ENCODE assay signal across 17 cellular contexts in genomic region chr18:47721876-47722275, GRCh38.
A peak's percentile ranks its signal among the peaks of the same experiment; 100 is the strongest.
DNase-seq lines count a peak whose midpoint lies in the region; ATAC-seq and TF ChIP-seq lines count a peak whose summit lies in the region.
"Had no signal": no experiment of that assay in that cellular context is flagged by ENCODE, and none has a peak within 500 bp of the region (broad histone marks: within the 10 kb centered on the region; RNA-seq: fewer than 3 reads in every experiment).

No MANE protein-coding gene starts in this region.

- ATAC-seq in Right ventricle myocardium inferior = no peak
- ATAC-seq: A549; CD8-positive, alpha-beta T cell had no signal

- no peaks in the 10 kb centered on the region for H3K36me3 ChIP-seq in neural progenitor cell
- H3K36me3 ChIP-seq: BLaER1 treated with 17β-estradiol and CSF1 and Interleukin-3, amounts not matched to agents 10 nM and 100 nM had no signal

- H3K4me3 Mint-ChIP-seq in neural progenitor cell = no peak overlapping the region
- H3K4me3 Mint-ChIP-seq: B cell; CD4-positive, alpha-beta T cell; CD8-positive, alpha-beta T cell had no signal

- no peak overlapping the region for H3K4me2 ChIP-seq in neural progenitor cell
- H3K4me2 ChIP-seq: A549; BLaER1 treated with 17β-estradiol and CSF1 and Interleukin-3, amounts not matched to agents 10 nM and 100 nM had no signal

- DNase-seq in cardiac septum (ENCODE audit: low spot score) = peak; percentile 58
- no peak for DNase-seq in Right ventricle myocardium inferior (ENCODE audit: missing footprints)
- DNase-seq in neural progenitor cell (ENCODE audit: low spot score) = no peak
- no peak for DNase-seq in pons (ENCODE audit: low spot score)
- DNase-seq in NOMO-1 treated with DMSO at 0.1 percent for 48 hours (lab: John Stamatoyannopoulos, UW; ENCODE audit: unreplicated experiment) = no peak
- DNase-seq: AML-193; Caco-2; Calu3; CD4-positive, alpha-beta T cell; CD8-positive, alpha-beta T cell; DMS79 treated with DMSO at 0.1 percent for 48 hours; GF-D8 had no signal

- intact Hi-C loops in cardiac septum (cut with DNase I) (no loop called here), Right ventricle myocardium inferior (cut with DNase I) (no loop called here)

- no peaks in the 10 kb centered on the region for H3F3A ChIP-seq in neural progenitor cell (ENCODE audit: low read depth)

- peaks cover 8% of the 10 kb centered on the region for H3K27me3 Mint-ChIP-seq in neural progenitor cell (ENCODE audit: insufficient read depth, low read depth)
- H3K27me3 Mint-ChIP-seq: B cell had no signal

- peaks cover 3% of the 10 kb centered on the region for H3K9me3 Mint-ChIP-seq in neural progenitor cell
- H3K9me3 Mint-ChIP-seq: CD4-positive, alpha-beta T cell; CD8-positive, alpha-beta T cell had no signal

- H3K4me3 ChIP-seq in neural progenitor cell = no peak overlapping the region
- H3K4me3 ChIP-seq: A549; BLaER1 treated with 17β-estradiol and CSF1 and Interleukin-3, amounts not matched to agents 10 nM and 100 nM had no signal

- no peak overlapping the region for H3K9ac ChIP-seq in neural progenitor cell
- H3K9ac ChIP-seq: BLaER1 treated with 17β-estradiol and CSF1 and Interleukin-3, amounts not matched to agents 10 nM and 100 nM had no signal

- H2AFZ ChIP-seq in neural progenitor cell (replicated peaks) = no peak overlapping the region

- H3K4me1 Mint-ChIP-seq in neural progenitor cell = peaks cover 8% of the 10 kb centered on the region
- H3K4me1 Mint-ChIP-seq: B cell had no signal

- TF ChIP-seq CTCF in neural progenitor cell (IDR thresholded peaks at IDR 0.05) = no peak

- H3K36me3 Mint-ChIP-seq in neural progenitor cell = no peaks in the 10 kb centered on the region
- H3K36me3 Mint-ChIP-seq: CD8-positive, alpha-beta T cell had no signal

- no peaks in the 10 kb centered on the region for H4K20me1 ChIP-seq in neural progenitor cell (ENCODE audit: low read depth)
- H4K20me1 ChIP-seq: BLaER1 treated with 17β-estradiol and CSF1 and Interleukin-3, amounts not matched to agents 10 nM and 100 nM had no signal

- peak overlapping the region; percentile 62 for H3K27ac Mint-ChIP-seq in neural progenitor cell
- H3K27ac Mint-ChIP-seq: B cell; CD4-positive, alpha-beta T cell; CD8-positive, alpha-beta T cell had no signal

- H3K4me1 ChIP-seq in neural progenitor cell = no peaks in the 10 kb centered on the region
- H3K4me1 ChIP-seq: A549; BLaER1 treated with 17β-estradiol and CSF1 and Interleukin-3, amounts not matched to agents 10 nM and 100 nM; Caco-2 had no signal

- H3K9me3 ChIP-seq in neural progenitor cell (ENCODE audit: low read depth) = no peaks in the 10 kb centered on the region
- H3K9me3 ChIP-seq: A549; BLaER1 treated with 17β-estradiol and CSF1 and Interleukin-3, amounts not matched to agents 10 nM and 100 nM; Caco-2 had no signal

- no peak overlapping the region for H3K27ac ChIP-seq in neural progenitor cell
- H3K27ac ChIP-seq: 22Rv1; A549; BLaER1 treated with 17β-estradiol and CSF1 and Interleukin-3, amounts not matched to agents 10 nM and 100 nM; C4-2B had no signal

- H3K27me3 ChIP-seq in neural progenitor cell = no peaks in the 10 kb centered on the region
- H3K27me3 ChIP-seq: BLaER1 treated with 17β-estradiol and CSF1 and Interleukin-3, amounts not matched to agents 10 nM and 100 nM had no signal

- no peaks in the 10 kb centered on the region for H3K79me2 ChIP-seq in neural progenitor cell (ENCODE audit: low read depth)
